ENCODE assay signal across 21 cellular contexts in the genomic region with DNA sequence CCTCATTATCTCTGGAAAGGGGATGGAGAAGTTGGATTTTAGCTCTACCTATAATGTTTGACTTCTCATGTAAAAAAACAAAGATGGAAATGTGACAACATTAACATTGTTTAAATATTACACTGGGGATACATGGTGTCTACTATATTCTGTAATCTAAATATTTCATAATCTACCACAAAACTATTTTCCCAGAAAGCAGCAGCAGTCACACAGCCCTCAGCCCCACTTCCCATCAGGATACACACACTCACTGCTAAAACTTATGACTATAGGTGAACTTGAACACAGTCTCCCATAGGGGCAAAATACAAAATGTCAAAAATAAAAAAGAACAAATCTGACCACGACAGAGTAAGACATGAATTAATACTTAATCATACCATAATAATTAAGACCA.
DNase-seq lines count a peak whose midpoint lies in the region; ATAC-seq and TF ChIP-seq lines count a peak whose summit lies in the region.
"Had no signal": no experiment of that assay in that cellular context is flagged by ENCODE, and none has a peak within 500 bp of the region (broad histone marks: within the 10 kb centered on the region; RNA-seq: fewer than 3 reads in every experiment).

No MANE protein-coding gene starts in this region.

- H3K4me3 Mint-ChIP-seq in central memory CD8-positive, alpha-beta T cell: no peak overlapping the region
- H3K4me3 Mint-ChIP-seq in naive thymus-derived CD4-positive, alpha-beta T cell: peak overlapping the region in 3 of 10 donors; percentile 1 to 40 (median 12)
- H3K4me3 Mint-ChIP-seq: activated CD8-positive, alpha-beta T cell treated with anti-CD3 and anti-CD28 coated beads for 36 hours; stimulated activated naive B cell treated with anti-CD40 and anti-IgM and Interleukin-4, amounts not matched to agents 10 μg/mL and 1 μg/mL and 100 μg/mL, for 72 hours had no signal

- H3K36me3 ChIP-seq in HEK293 (ENCODE audit: control insufficient read depth in 2 of 2, insufficient read depth in 1 of 2, low read length in 2 of 2): peaks cover 7 to 11% of the 10 kb centered on the region in 2 experiments
- peaks cover 0 to 10% (median 5%) of the 10 kb centered on the region in 3 experiments for H3K36me3 ChIP-seq in naive thymus-derived CD4-positive, alpha-beta T cell (ENCODE audit: control insufficient read depth in 2 of 3, insufficient read depth in 3 of 3, low read length in 3 of 3)

- H3K4me1 ChIP-seq in HEK293 (ENCODE audit: control insufficient read depth, insufficient read depth, low read length): peaks cover 20% of the 10 kb centered on the region
- peaks cover 27 to 36% of the 10 kb centered on the region in 2 donors for H3K4me1 ChIP-seq in naive thymus-derived CD4-positive, alpha-beta T cell (ENCODE audit: control insufficient read depth in 2 of 2, insufficient read depth in 2 of 2, low read length in 2 of 2)

- H3K36me3 Mint-ChIP-seq in central memory CD8-positive, alpha-beta T cell (ENCODE audit: insufficient read depth): peaks cover 12% of the 10 kb centered on the region
- peaks cover 0 to 13% (median 7%) of the 10 kb centered on the region in 5 donors for H3K36me3 Mint-ChIP-seq in naive thymus-derived CD4-positive, alpha-beta T cell

- no peak overlapping the region for H3K27ac ChIP-seq in HEK293 (ENCODE audit: extremely low read depth, low read depth, low read length)
- no peak overlapping the region for H3K27ac ChIP-seq in naive thymus-derived CD4-positive, alpha-beta T cell (ENCODE audit: low read depth, low read length)
- H3K27ac ChIP-seq: coronary artery, hepatocyte had no signal

- POLR2A ChIA-PET in HEK293 (lab: Yijun Ruan, JAX): no interaction called here
- POLR2A ChIA-PET in naive thymus-derived CD4-positive, alpha-beta T cell (lab: Charles Lee): no interaction called here

- no peaks in the 10 kb centered on the region for H3K27me3 ChIP-seq in naive thymus-derived CD4-positive, alpha-beta T cell (ENCODE audit: control insufficient read depth in 2 of 2, insufficient read depth in 2 of 2, low read length in 2 of 2)
- H3K27me3 ChIP-seq: hepatocyte had no signal

- H3K4me1 Mint-ChIP-seq in central memory CD8-positive, alpha-beta T cell: peaks cover 51% of the 10 kb centered on the region
- peaks cover 51 to 88% (median 80%) of the 10 kb centered on the region in 7 donors for H3K4me1 Mint-ChIP-seq in naive thymus-derived CD4-positive, alpha-beta T cell

- ATAC-seq in central memory CD8-positive, alpha-beta T cell (replicated peaks; ENCODE audit: extremely low read depth, poor library complexity, severe bottlenecking): no peak
- no peak for ATAC-seq in naive thymus-derived CD4-positive, alpha-beta T cell
- ATAC-seq: activated CD4-positive, CD25-positive, alpha-beta regulatory T cell treated with anti-CD3 and anti-CD28 coated beads, Interleukin-2, amount 50 U/mL, for 24 hours; activated CD8-positive, alpha-beta T cell treated with anti-CD3 and anti-CD28 coated beads for 36 hours; stimulated activated naive B cell treated with anti-CD40 and anti-IgM and Interleukin-4, amounts not matched to agents 10 μg/mL and 1 μg/mL and 100 μg/mL, for 72 hours had no signal

- peak overlapping the region; percentile 59 for H3K27ac Mint-ChIP-seq in central memory CD8-positive, alpha-beta T cell (ENCODE audit: low read depth)
- peak overlapping the region in 6 of 9 donors; percentile 1 to 37 (median 25) for H3K27ac Mint-ChIP-seq in naive thymus-derived CD4-positive, alpha-beta T cell
- H3K27ac Mint-ChIP-seq: stimulated activated naive B cell treated with anti-CD40 and anti-IgM and Interleukin-4, amounts not matched to agents 10 μg/mL and 1 μg/mL and 100 μg/mL, for 72 hours had no signal

- H3K9me3 ChIP-seq in HEK293 (ENCODE audit: control insufficient read depth, insufficient read depth, low read depth, low read length): no peaks in the 10 kb centered on the region
- H3K9me3 ChIP-seq in naive thymus-derived CD4-positive, alpha-beta T cell (ENCODE audit: control insufficient read depth in 2 of 3, low read length in 3 of 3): no peaks in the 10 kb centered on the region

- DNase-seq in AML-193 (lab: John Stamatoyannopoulos, UW): peak; percentile 19 to 45
- DNase-seq in central memory CD8-positive, alpha-beta T cell (ENCODE audit: low spot score in 2 of 2): no peak
- DNase-seq in naive thymus-derived CD4-positive, alpha-beta T cell: no peak
- DNase-seq in stimulated activated CD4-positive, alpha-beta T cell treated with anti-CD3 and anti-CD28 coated beads, Interleukin-12 subunit alpha, Interleukin-12 subunit beta, amount 100 ng/mL, for 4 hours: no peak
- no peak for DNase-seq in NCI-H2029 (lab: John Stamatoyannopoulos, UW)
- DNase-seq in NCI-H345 (lab: John Stamatoyannopoulos, UW): no peak
- DNase-seq in HPDE6-E6E7 (ENCODE audit: extremely low spot score): no peak
- DNase-seq: activated CD8-positive, alpha-beta T cell treated with anti-CD3 and anti-CD28 coated beads for 36 hours; activated naive CD4-positive, alpha-beta T cell treated with Interleukin-2 at 50 U/mL for 16 hours; activated T-cell treated with anti-CD3 and anti-CD28 coated beads, Interleukin-2, amount 50 U/mL, for 1 hour; DMS153; foreskin fibroblast; NCI-H1105; NCI-H2081 treated with DMSO at 0.1 percent for 48 hours; NCI-H524 treated with DMSO at 0.1 percent for 48 hours; posterior cingulate gyrus; stimulated activated naive B cell treated with anti-CD40 and anti-IgM and Interleukin-4, amounts not matched to agents 10 μg/mL and 1 μg/mL and 100 μg/mL, for 72 hours had no signal

- CTCF ChIA-PET in HEK293 (lab: Yijun Ruan, JAX): no interaction called here
- CTCF ChIA-PET in naive thymus-derived CD4-positive, alpha-beta T cell (lab: Charles Lee): interaction anchor here (0.9 kb wide), 1 partner anchor 96 kb away, joined by 3 read pairs; a partner anchor contains a TSS

- intact Hi-C loops in naive thymus-derived CD4-positive, alpha-beta T cell (cut with micrococcal nuclease): no loop called here

- no peak for TF ChIP-seq CTCF in HEK293 (tag by site-specific recombination; IDR thresholded peaks at IDR 0.05)

- H3K27me3 Mint-ChIP-seq in central memory CD8-positive, alpha-beta T cell: no peaks in the 10 kb centered on the region
- H3K27me3 Mint-ChIP-seq in naive thymus-derived CD4-positive, alpha-beta T cell: no peaks in the 10 kb centered on the region
- H3K27me3 Mint-ChIP-seq: activated CD8-positive, alpha-beta T cell treated with anti-CD3 and anti-CD28 coated beads for 36 hours; stimulated activated naive B cell treated with anti-CD40 and anti-IgM and Interleukin-4, amounts not matched to agents 10 μg/mL and 1 μg/mL and 100 μg/mL, for 72 hours had no signal

- H3K4me3 ChIP-seq in HEK293 (ENCODE audit: low read depth, low read length): no peak overlapping the region
- no peak overlapping the region for H3K4me3 ChIP-seq in naive thymus-derived CD4-positive, alpha-beta T cell (ENCODE audit: low read length)
- H3K4me3 ChIP-seq: coronary artery, hepatocyte had no signal

- no peaks in the 10 kb centered on the region for H3K9me3 Mint-ChIP-seq in central memory CD8-positive, alpha-beta T cell
- H3K9me3 Mint-ChIP-seq in naive thymus-derived CD4-positive, alpha-beta T cell: no peaks in the 10 kb centered on the region
- H3K9me3 Mint-ChIP-seq: activated CD8-positive, alpha-beta T cell treated with anti-CD3 and anti-CD28 coated beads for 36 hours; stimulated activated naive B cell treated with anti-CD40 and anti-IgM and Interleukin-4, amounts not matched to agents 10 μg/mL and 1 μg/mL and 100 μg/mL, for 72 hours had no signal

TF ChIP-seq in HEK293, 187 proteins besides CTCF, POLR2A, EP300 and RAD21:
- TF ChIP-seq ZNF654 (tag by site-specific recombination; IDR thresholded peaks at IDR 0.05; ENCODE audit: low read depth) (peak; percentile 4; the same call in 1 of the 2 replicates), ZNF132 (tag by site-specific recombination; IDR thresholded peaks at IDR 0.05; ENCODE audit: borderline replicate concordance) (no peak)

Comparison
In these comparisons a context has a peak if more than half of its experiments do, and no peak if none do; other contexts are left out.
1. DNase-seq: peak in AML-193 (2 of 2); none in central memory CD8-positive, alpha-beta T cell (0 of 2), naive thymus-derived CD4-positive, alpha-beta T cell (0 of 9), stimulated activated CD4-positive, alpha-beta T cell treated with anti-CD3 and anti-CD28 coated beads, Interleukin-12 subunit alpha, Interleukin-12 subunit beta, amount 100 ng/mL, for 4 hours (single experiment), NCI-H2029 (single experiment), NCI-H345 (single experiment) and HPDE6-E6E7 (single experiment).